18 cellular contexts compared by ENCODE assay signal in the genomic region with DNA sequence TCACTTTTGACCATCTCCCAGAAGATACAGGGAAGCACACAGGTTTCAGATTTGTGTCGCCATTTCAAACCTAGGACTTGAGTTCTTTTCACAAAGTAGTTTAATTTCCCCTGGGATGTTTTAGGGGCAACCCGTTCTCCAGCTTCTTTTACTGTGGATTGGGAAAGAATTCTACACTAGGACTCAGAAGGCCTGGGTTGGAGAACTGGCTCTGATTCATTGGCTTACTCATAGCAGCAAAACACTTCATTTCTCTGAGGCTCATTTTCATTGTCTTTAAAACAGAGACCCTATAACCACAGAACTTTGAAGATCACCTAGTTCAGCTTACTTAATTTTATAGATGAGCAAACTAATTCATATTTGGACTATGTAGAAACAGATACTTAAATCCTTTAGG.
DNase-seq lines count a peak whose midpoint lies in the region; ATAC-seq, FAIRE-seq and TF ChIP-seq lines count a peak whose summit lies in the region.
"Had no signal": no experiment of that assay in that cellular context is flagged by ENCODE, and none has a peak within 500 bp of the region (broad histone marks: within the 10 kb centered on the region; RNA-seq: fewer than 3 reads in every experiment).

No MANE protein-coding gene starts in this region.

- H3K27ac ChIP-seq in keratinocyte (ENCODE audit: control insufficient read depth, insufficient read depth, low read length) (no peak overlapping the region), pancreas (no peak overlapping the region)
- H3K27ac ChIP-seq: right lobe of liver had no signal

- no peaks in the 10 kb centered on the region for H3K36me3 ChIP-seq in keratinocyte (ENCODE audit: control insufficient read depth in 2 of 2, extremely low read depth in 1 of 2, insufficient read depth in 2 of 2, low read length in 2 of 2)
- H3K36me3 ChIP-seq in pancreas, result no peaks in the 10 kb centered on the region
- H3K36me3 ChIP-seq: HAP-1, right lobe of liver had no signal

- intact Hi-C loops in pancreas (cut with DNase I), result no loop called here

- H3K79me2 ChIP-seq in keratinocyte (ENCODE audit: control insufficient read depth, insufficient read depth, low read length), result no peaks in the 10 kb centered on the region

- DNase-seq in AG08396 (ENCODE audit: low spot score) (peak; percentile 19), LHCN-M2 (ENCODE audit: low read depth) (peak; percentile 26), cardiac fibroblast (ENCODE audit: low read depth in 2 of 2) (peak; percentile 56 to 70), keratinocyte (ENCODE audit: low read depth, low spot score) (no peak), DMS53 treated with DMSO at 0.1 percent for 48 hours (lab: John Stamatoyannopoulos, UW; ENCODE audit: unreplicated experiment) (no peak), NCI-H1930 (lab: John Stamatoyannopoulos, UW) (no peak), pancreas (no peak), OCI-M1 (lab: John Stamatoyannopoulos, UW) (no peak)
- DNase-seq: ACHN; activated B cell treated with CpG ODN at 0.5 μM for 24 hours; activated CD8-positive, alpha-beta T cell treated with anti-CD3 and anti-CD28 coated beads, Interleukin-2, amount 10 ng/mL, durations not matched to agents 7 days and 5 days; activated T-cell treated with anti-CD3 and anti-CD28 coated beads, Interleukin-2, amount 50 U/mL, for 72 hours; central memory CD4-positive, alpha-beta T cell; NCI-H2171 treated with DMSO at 0.1 percent for 48 hours; PC-3; right lobe of liver; stimulated activated CD4-positive, alpha-beta T cell treated with anti-CD3 and anti-CD28 coated beads, Interleukin-1b, Interleukin-23, amount 100 ng/mL, for 48 hours had no signal

- peaks cover 6% of the 10 kb centered on the region for H3K4me1 ChIP-seq in keratinocyte (ENCODE audit: control insufficient read depth, extremely low read depth, insufficient read depth, low read length)
- H3K4me1 ChIP-seq in pancreas, result no peaks in the 10 kb centered on the region
- H3K4me1 ChIP-seq: right lobe of liver had no signal

- no peaks in the 10 kb centered on the region for H4K20me1 ChIP-seq in keratinocyte (ENCODE audit: control insufficient read depth, extremely low read depth, insufficient read depth, low read length)

- TF ChIP-seq CTCF in cardiac fibroblast (IDR thresholded peaks at IDR 0.05; ENCODE audit: low read depth, low read length), result no peak
- no peak for TF ChIP-seq CTCF in keratinocyte (optimal IDR thresholded peaks at IDR 0.05 in 1 of 3, IDR thresholded peaks at IDR 0.05 in 1 of 3, conservative IDR thresholded peaks at IDR 0.05 in 1 of 3; ENCODE audit: extremely low read depth in 1 of 3, insufficient read depth in 2 of 3, low read length in 3 of 3)
- no peak for TF ChIP-seq CTCF in pancreas (IDR thresholded peaks at IDR 0.05)

- H3K27me3 ChIP-seq in keratinocyte (ENCODE audit: control insufficient read depth, extremely low read depth, insufficient read depth, low read length) (no peaks in the 10 kb centered on the region), pancreas (no peaks in the 10 kb centered on the region)
- H3K27me3 ChIP-seq: right lobe of liver had no signal

- H2AFZ ChIP-seq in keratinocyte (ENCODE audit: control insufficient read depth, low read length), result no peak overlapping the region

- H3K9me1 ChIP-seq in keratinocyte (ENCODE audit: control insufficient read depth, extremely low read depth, insufficient read depth, low read length), result no peaks in the 10 kb centered on the region

- H3K9me3 ChIP-seq in keratinocyte (ENCODE audit: control insufficient read depth, low read depth, low read length) (no peaks in the 10 kb centered on the region), pancreas (no peaks in the 10 kb centered on the region)
- H3K9me3 ChIP-seq: HAP-1, right lobe of liver had no signal

- dilution Hi-C loops in keratinocyte (cut with MboI; ENCODE audit: extremely low pct_ligation_motif_present, low sequenced_read_pairs), result no loop called here

- 55 to 73% methylated on average over 2 of the region's 2 CpGs for WGBS in pancreas, 2 donors

- H3K4me3 ChIP-seq in cardiac fibroblast (replicated peaks in 1 of 2; ENCODE audit: low read depth in 2 of 2, low read length in 2 of 2) (no peak overlapping the region), keratinocyte (ENCODE audit: control insufficient read depth in 2 of 3, extremely low read depth in 1 of 3, insufficient read depth in 2 of 3, low read depth in 1 of 3, low read length in 3 of 3) (no peak overlapping the region), pancreas (no peak overlapping the region)
- H3K4me3 ChIP-seq: HAP-1, right lobe of liver had no signal

- no peak for ATAC-seq in pancreas
- ATAC-seq: activated CD8-positive, alpha-beta T cell treated with anti-CD3 and anti-CD28 coated beads, Interleukin-2, amount 10 ng/mL, durations not matched to agents 7 days and 5 days; activated T-cell treated with anti-CD3 and anti-CD28 coated beads, Interleukin-2, amount 50 U/mL, for 72 hours; PC-3; right lobe of liver had no signal

- H3K4me2 ChIP-seq in keratinocyte (ENCODE audit: control insufficient read depth, extremely low read depth, insufficient read depth, low read depth, low read length), result no peak overlapping the region

- FAIRE-seq in keratinocyte (lab: Jason Lieb, UNC) (peak; percentile 44), pancreas (lab: Jason Lieb, UNC) (no peak)

- H3K9ac ChIP-seq in keratinocyte (ENCODE audit: control insufficient read depth, extremely low read depth, insufficient read depth, low read length), result no peak overlapping the region

Comparison
In these comparisons a context has a peak if more than half of its experiments do, and no peak if none do; other contexts are left out.
1. DNase-seq: peak in AG08396 (single experiment), LHCN-M2 (single experiment) and cardiac fibroblast (2 of 2); none in keratinocyte (single experiment), DMS53 treated with DMSO at 0.1 percent for 48 hours (single experiment), NCI-H1930 (0 of 2), pancreas (0 of 6) and OCI-M1 (single experiment).